21 cellular contexts compared by ENCODE assay signal in the genomic region with DNA sequence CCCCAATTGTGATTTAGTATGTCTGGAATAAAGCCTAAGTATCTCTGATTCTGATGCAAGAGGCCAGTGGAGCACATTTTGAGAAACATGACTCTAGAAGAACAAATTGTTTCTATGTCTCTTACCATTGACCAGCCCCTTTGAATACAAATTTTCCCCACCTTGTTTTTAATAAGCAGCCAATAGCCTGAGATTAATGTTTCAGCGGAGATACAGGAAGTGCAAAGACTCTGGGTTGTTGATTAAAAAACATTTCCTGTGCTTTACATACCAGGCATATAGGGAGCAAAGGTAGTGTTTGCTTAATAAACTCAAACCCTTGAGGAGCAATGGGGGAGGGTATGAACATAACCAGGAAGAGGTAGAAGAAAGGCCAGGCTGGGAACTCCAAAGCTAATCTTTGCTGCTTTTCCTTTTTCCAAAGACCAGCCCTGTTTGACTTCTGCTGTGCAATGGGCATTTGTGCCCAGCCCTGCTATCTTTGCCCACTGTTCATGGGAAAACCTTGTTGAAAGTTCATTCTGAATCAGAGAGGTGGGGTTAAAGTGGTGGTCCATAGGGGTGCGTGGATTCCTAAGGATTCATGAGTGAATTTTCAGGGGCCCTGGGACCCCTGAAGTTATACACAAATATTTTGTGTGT. TPM values are rescaled to one million over a fixed set of nuclear protein-coding genes. Genes with fewer than 3 reads are reported as not detected.
A peak's percentile ranks its signal among the peaks of the same experiment; 100 is the strongest.
DNase-seq lines count a peak whose midpoint lies in the region; ATAC-seq, FAIRE-seq and TF ChIP-seq lines count a peak whose summit lies in the region.
"Had no signal": no experiment of that assay in that cellular context is flagged by ENCODE, and none has a peak within 500 bp of the region (broad histone marks: within the 10 kb centered on the region; RNA-seq: fewer than 3 reads in every experiment).

No MANE protein-coding gene starts in this region.

- H3K9me2 ChIP-seq in PC-3 (replicated peaks; ENCODE audit: low read length) = no peaks in the 10 kb centered on the region

- no TSS peak for BruUV-seq in PC-3 (replicated peaks; lab: Mats Ljungman, UMichigan)

- peak overlapping the region; percentile 66 for H3K4me2 ChIP-seq in PC-3 (ENCODE audit: low read length)
- H3K4me2 ChIP-seq: BLaER1 treated with 17β-estradiol and CSF1 and Interleukin-3, amounts not matched to agents 10 nM and 100 nM had no signal

- H3K36me3 Mint-ChIP-seq in natural killer cell treated with Interleukin-12 subunit alpha and Interleukin-12 subunit beta and Interleukin-15 and Interleukin-18, amount 100 ng/mL, for 72 hours = no peaks in the 10 kb centered on the region
- H3K36me3 Mint-ChIP-seq: activated naive CD4-positive, alpha-beta T cell treated with anti-CD3 and anti-CD28 coated beads, Interleukin-2, amount 10 ng/mL, durations not matched to agents 7 days and 5 days had no signal

- no peaks in the 10 kb centered on the region for H3K4me1 Mint-ChIP-seq in natural killer cell treated with Interleukin-12 subunit alpha and Interleukin-12 subunit beta and Interleukin-15 and Interleukin-18, amount 100 ng/mL, for 72 hours (ENCODE audit: low read depth in 2 of 2)
- H3K4me1 Mint-ChIP-seq: activated CD4-positive, alpha-beta T cell treated with anti-CD3 and anti-CD28 coated beads for 36 hours; activated naive CD4-positive, alpha-beta T cell treated with anti-CD3 and anti-CD28 coated beads, Interleukin-2, amount 10 ng/mL, durations not matched to agents 7 days and 5 days had no signal

- FAIRE-seq in small intestine (lab: Jason Lieb, UNC) = peak; percentile 64
- FAIRE-seq: K562, keratinocyte had no signal

- 19 to 54% (median 47%) methylated on average over 2 of the region's 2 CpGs for WGBS in small intestine, 3 donors

- H2AFZ ChIP-seq in PC-3 (ENCODE audit: low read length) = peak overlapping the region; percentile 69

- DNase-seq in PC-3 (peak; percentile 52), kidney tubule cell (ENCODE audit: low spot score) (peak; percentile 70), small intestine (peak; percentile 97), BE2C (no peak)
- DNase-seq in natural killer cell treated with Interleukin-12 subunit alpha and Interleukin-12 subunit beta and Interleukin-15 and Interleukin-18, amount 100 ng/mL, for 72 hours (ENCODE audit: low spot score) = no peak
- DNase-seq: activated CD4-positive, alpha-beta T cell treated with anti-CD3 and anti-CD28 coated beads for 36 hours; activated naive CD4-positive, alpha-beta T cell treated with anti-CD3 and anti-CD28 coated beads, Interleukin-2, amount 10 ng/mL, durations not matched to agents 7 days and 5 days; cortex of kidney; H9; head of caudate nucleus; NCI-H1092; SHP77; stimulated activated CD4-positive, alpha-beta T cell treated with anti-CD3 and anti-CD28 coated beads, Interleukin-12 subunit alpha, Interleukin-12 subunit beta, amount 100 ng/mL, for 4 hours had no signal

- POLR2A ChIA-PET in PC-3 (lab: Charles Lee; ENCODE audit: unreplicated experiment) = no interaction called here

- H3K9me3 Mint-ChIP-seq in natural killer cell treated with Interleukin-12 subunit alpha and Interleukin-12 subunit beta and Interleukin-15 and Interleukin-18, amount 100 ng/mL, for 72 hours = no peaks in the 10 kb centered on the region
- H3K9me3 Mint-ChIP-seq: activated naive CD4-positive, alpha-beta T cell treated with anti-CD3 and anti-CD28 coated beads, Interleukin-2, amount 10 ng/mL, durations not matched to agents 7 days and 5 days; H9 had no signal

- intact Hi-C loops in PC-3 (cut with micrococcal nuclease) = no loop called here

- CTCF ChIA-PET in PC-3 (lab: Charles Lee) = no interaction called here

- no peak overlapping the region for H3K27ac Mint-ChIP-seq in natural killer cell treated with Interleukin-12 subunit alpha and Interleukin-12 subunit beta and Interleukin-15 and Interleukin-18, amount 100 ng/mL, for 72 hours
- H3K27ac Mint-ChIP-seq: activated CD4-positive, alpha-beta T cell treated with anti-CD3 and anti-CD28 coated beads for 36 hours; activated naive CD4-positive, alpha-beta T cell treated with anti-CD3 and anti-CD28 coated beads, Interleukin-2, amount 10 ng/mL, durations not matched to agents 7 days and 5 days; H9 had no signal

- H3F3A ChIP-seq in PC-3 (ENCODE audit: low read length, unreplicated experiment) = no peaks in the 10 kb centered on the region

- H3K9ac ChIP-seq in PC-3 (ENCODE audit: low read length) = no peak overlapping the region
- H3K9ac ChIP-seq: BLaER1 treated with 17β-estradiol and CSF1 and Interleukin-3, amounts not matched to agents 10 nM and 100 nM had no signal

- no peaks in the 10 kb centered on the region for H3K79me2 ChIP-seq in PC-3 (ENCODE audit: low read length)

- H4K20me1 ChIP-seq in PC-3 (ENCODE audit: low read length) = no peaks in the 10 kb centered on the region
- H4K20me1 ChIP-seq: BLaER1 treated with 17β-estradiol and CSF1 and Interleukin-3, amounts not matched to agents 10 nM and 100 nM had no signal

- H3K9me3 ChIP-seq in PC-3 (ENCODE audit: low read length) = no peaks in the 10 kb centered on the region
- no peaks in the 10 kb centered on the region for H3K9me3 ChIP-seq in small intestine (ENCODE audit: control insufficient read depth, low read depth)
- H3K9me3 ChIP-seq in BE2C = no peaks in the 10 kb centered on the region
- H3K9me3 ChIP-seq: BLaER1 treated with 17β-estradiol and CSF1 and Interleukin-3, amounts not matched to agents 10 nM and 100 nM had no signal

- peak overlapping the region; percentile 25; the same call in 1 of the 2 replicates for H3K4me3 ChIP-seq in PC-3 (ENCODE audit: low read length)
- H3K4me3 ChIP-seq in small intestine (ENCODE audit: low read depth in 1 of 2, low read length in 2 of 2) = no peak overlapping the region
- no peak overlapping the region for H3K4me3 ChIP-seq in BE2C (ENCODE audit: low read depth, low read length)
- H3K4me3 ChIP-seq: BLaER1 treated with 17β-estradiol and CSF1 and Interleukin-3, amounts not matched to agents 10 nM and 100 nM; K562 had no signal

- H3K27me3 ChIP-seq in PC-3 (ENCODE audit: low read length) = no peaks in the 10 kb centered on the region
- no peaks in the 10 kb centered on the region for H3K27me3 ChIP-seq in small intestine (ENCODE audit: control insufficient read depth in 2 of 2, insufficient read depth in 2 of 2, low read length in 2 of 2)
- no peaks in the 10 kb centered on the region for H3K27me3 ChIP-seq in BE2C
- H3K27me3 ChIP-seq: BLaER1 treated with 17β-estradiol and CSF1 and Interleukin-3, amounts not matched to agents 10 nM and 100 nM had no signal

- H3K27ac ChIP-seq in PC-3 (ENCODE audit: low read length) (0 out of 2 replicates have a peak overlapping the region, but pooled peaks have one; percentile 17), small intestine (ENCODE audit: low read depth in 1 of 2, low read length in 1 of 2) (peak overlapping the region; percentile 82 to 91)
- H3K27ac ChIP-seq: BLaER1 treated with 17β-estradiol and CSF1 and Interleukin-3, amounts not matched to agents 10 nM and 100 nM had no signal

- H3K27me3 Mint-ChIP-seq in natural killer cell treated with Interleukin-12 subunit alpha and Interleukin-12 subunit beta and Interleukin-15 and Interleukin-18, amount 100 ng/mL, for 72 hours = peaks cover 4 to 13% of the 10 kb centered on the region in 2 donors

- H3K4me1 ChIP-seq in PC-3 (ENCODE audit: insufficient read depth, low read length) (peaks cover 19% of the 10 kb centered on the region), small intestine (ENCODE audit: control insufficient read depth in 2 of 2, insufficient read depth in 1 of 2, low read depth in 1 of 2, low read length in 1 of 2) (peaks cover 2 to 8% of the 10 kb centered on the region in 2 donors), BE2C (no peaks in the 10 kb centered on the region)
- H3K4me1 ChIP-seq: BLaER1 treated with 17β-estradiol and CSF1 and Interleukin-3, amounts not matched to agents 10 nM and 100 nM had no signal

- no peak overlapping the region for H3K4me3 Mint-ChIP-seq in natural killer cell treated with Interleukin-12 subunit alpha and Interleukin-12 subunit beta and Interleukin-15 and Interleukin-18, amount 100 ng/mL, for 72 hours
- H3K4me3 Mint-ChIP-seq: activated CD4-positive, alpha-beta T cell treated with anti-CD3 and anti-CD28 coated beads for 36 hours; activated naive CD4-positive, alpha-beta T cell treated with anti-CD3 and anti-CD28 coated beads, Interleukin-2, amount 10 ng/mL, durations not matched to agents 7 days and 5 days; H9 had no signal

- no peak for TF ChIP-seq CTCF in PC-3 (conservative IDR thresholded peaks at IDR 0.05; ENCODE audit: low read depth, low read length)
- TF ChIP-seq CTCF in BE2C (IDR thresholded peaks at IDR 0.05; ENCODE audit: low read depth, low read length) = no peak

- H3K36me3 ChIP-seq in PC-3 (ENCODE audit: low read depth, low read length) (no peaks in the 10 kb centered on the region), small intestine (ENCODE audit: control insufficient read depth in 2 of 2, insufficient read depth in 2 of 2, low read length in 2 of 2) (no peaks in the 10 kb centered on the region), BE2C (no peaks in the 10 kb centered on the region)
- H3K36me3 ChIP-seq: BLaER1 treated with 17β-estradiol and CSF1 and Interleukin-3, amounts not matched to agents 10 nM and 100 nM had no signal

- ATAC-seq in GM19025 (IDR thresholded peaks at IDR 0.05; ENCODE audit: low read depth, unreplicated experiment) = peak; percentile 63
- ATAC-seq in PC-3 = no peak
- no peak for ATAC-seq in natural killer cell treated with Interleukin-12 subunit alpha and Interleukin-12 subunit beta and Interleukin-15 and Interleukin-18, amount 100 ng/mL, for 72 hours
- no peak for ATAC-seq in HG02642 (IDR thresholded peaks at IDR 0.05; ENCODE audit: poor library complexity, unreplicated experiment)
- ATAC-seq: activated CD4-positive, alpha-beta T cell treated with anti-CD3 and anti-CD28 coated beads for 36 hours; esophagus mucosa; K562 had no signal

RNA-seq across cellular contexts. Expression of a gene that starts 29.3 kb away (rescaled TPM):
- not detected in 2 replicates for total RNA-seq in PC-3 (2014; rRNA removed)
- not detected for polyA plus RNA-seq in small intestine
- polyA plus RNA-seq in BE2C (2012; ENCODE audit: insufficient read depth, insufficient read length, low read depth) = not detected
- total RNA-seq in natural killer cell treated with Interleukin-12 subunit alpha and Interleukin-12 subunit beta and Interleukin-15 and Interleukin-18, amount 100 ng/mL, for 72 hours = not detected
- total RNA-seq: activated CD4-positive, alpha-beta T cell treated with anti-CD3 and anti-CD28 coated beads for 36 hours; esophagus mucosa; H9; K562; myocyte; posterior vena cava had no signal
- polyA plus RNA-seq: K562, keratinocyte had no signal

Comparison
In these comparisons a context has a peak if more than half of its experiments do, and no peak if none do; other contexts are left out.
1. DNase-seq: peak in PC-3 (single experiment), kidney tubule cell (single experiment) and small intestine (single experiment); none in BE2C (single experiment) and natural killer cell treated with Interleukin-12 subunit alpha and Interleukin-12 subunit beta and Interleukin-15 and Interleukin-18, amount 100 ng/mL, for 72 hours (single experiment).